ENCODE assay signal across 13 cellular contexts in genomic region chr11:9747816-9748215, GRCh38.
DNase-seq lines count a peak whose midpoint lies in the region; ATAC-seq, FAIRE-seq and TF ChIP-seq lines count a peak whose summit lies in the region.
"Had no signal": no experiment of that assay in that cellular context is flagged by ENCODE, and none has a peak within 500 bp of the region (broad histone marks: within the 10 kb centered on the region; RNA-seq: fewer than 3 reads in every experiment).

No MANE protein-coding gene starts in this region.

- H3K9me3 Mint-ChIP-seq in nephron progenitor cell = peaks cover 4% of the 10 kb centered on the region
- H3K9me3 Mint-ChIP-seq in activated naive CD4-positive, alpha-beta T cell treated with anti-CD3 and anti-CD28 coated beads for 36 hours = no peaks in the 10 kb centered on the region
- H3K9me3 Mint-ChIP-seq: activated CD4-positive, alpha-beta memory T cell treated with anti-CD3 and anti-CD28 coated beads for 36 hours; natural killer cell treated with Interleukin-12 subunit alpha and Interleukin-12 subunit beta and Interleukin-15 and Interleukin-18, amount 100 ng/mL, for 72 hours had no signal

- DNase-seq in DMS 273 (lab: John Stamatoyannopoulos, UW; ENCODE audit: unreplicated experiment) (peak; percentile 9), DMS 273 treated with DMSO at 0.1 percent for 48 hours (lab: John Stamatoyannopoulos, UW) (no peak), K562 (ENCODE audit: extremely low read depth in 1 of 4, low spot score in 3 of 4) (no peak), nephron progenitor cell (no peak), vagina (ENCODE audit: extremely low spot score in 2 of 2) (no peak), RKO (ENCODE audit: low spot score) (no peak), pancreas (no peak)
- DNase-seq in activated naive CD4-positive, alpha-beta T cell treated with anti-CD3 and anti-CD28 coated beads for 36 hours = no peak
- DNase-seq: cerebellar nuclear complex, NCI-H187 treated with DMSO at 0.1 percent for 48 hours had no signal

- H4K20me1 ChIP-seq in K562 (replicated peaks; ENCODE audit: control insufficient read depth, insufficient read depth, low read length) = no peaks in the 10 kb centered on the region

- H3K9ac ChIP-seq in K562 (ENCODE audit: insufficient read depth in 1 of 2, low read depth in 2 of 2, low read length in 2 of 2) = no peak overlapping the region

- POLR2A ChIA-PET in K562 (lab: Yijun Ruan, JAX) = interaction anchor here (0.6 to 1.7 kb wide), 6 partner anchors 10 to 287 kb away, joined by 3 to 6 read pairs (median 3); partner anchors contain the start of gene ZNF143

- H3K27me3 Mint-ChIP-seq in nephron progenitor cell (ENCODE audit: low read depth, poor library complexity) = no peaks in the 10 kb centered on the region
- no peaks in the 10 kb centered on the region for H3K27me3 Mint-ChIP-seq in activated naive CD4-positive, alpha-beta T cell treated with anti-CD3 and anti-CD28 coated beads for 36 hours (ENCODE audit: low read depth)
- H3K27me3 Mint-ChIP-seq: activated CD4-positive, alpha-beta memory T cell treated with anti-CD3 and anti-CD28 coated beads for 36 hours; natural killer cell treated with Interleukin-12 subunit alpha and Interleukin-12 subunit beta and Interleukin-15 and Interleukin-18, amount 100 ng/mL, for 72 hours had no signal

- no peak overlapping the region for H3K4me3 Mint-ChIP-seq in nephron progenitor cell
- no peak overlapping the region for H3K4me3 Mint-ChIP-seq in activated naive CD4-positive, alpha-beta T cell treated with anti-CD3 and anti-CD28 coated beads for 36 hours
- H3K4me3 Mint-ChIP-seq: activated CD4-positive, alpha-beta memory T cell treated with anti-CD3 and anti-CD28 coated beads for 36 hours; natural killer cell treated with Interleukin-12 subunit alpha and Interleukin-12 subunit beta and Interleukin-15 and Interleukin-18, amount 100 ng/mL, for 72 hours had no signal

- H3K27ac ChIP-seq in K562 (ENCODE audit: extremely low read depth, low read depth, low read length) (no peak overlapping the region), vagina (peak overlapping the region; percentile 7), pancreas (no peak overlapping the region)
- H3K27ac ChIP-seq: 22Rv1 had no signal

- H3K4me3 ChIP-seq in K562 (no peak overlapping the region), vagina (no peak overlapping the region), pancreas (no peak overlapping the region)

- no peak overlapping the region for H3K4me2 ChIP-seq in K562 (ENCODE audit: insufficient read depth, low read length)

- H3K4me1 ChIP-seq in K562 (replicated peaks in 1 of 2; ENCODE audit: control insufficient read depth in 2 of 2, insufficient read depth in 2 of 2, low read length in 2 of 2) = peaks cover 0 to 4% of the 10 kb centered on the region in 2 experiments; a peak in 3 of 5 replicates
- no peaks in the 10 kb centered on the region for H3K4me1 ChIP-seq in vagina
- no peaks in the 10 kb centered on the region for H3K4me1 ChIP-seq in pancreas

- H3K36me3 ChIP-seq in K562 (ENCODE audit: control insufficient read depth, insufficient read depth, low read length) (no peaks in the 10 kb centered on the region), vagina (peaks cover 0 to 24% of the 10 kb centered on the region in 2 donors), pancreas (peaks cover 0 to 6% (median 0%) of the 10 kb centered on the region in 3 donors)

- no peaks in the 10 kb centered on the region for H3K79me2 ChIP-seq in K562 (ENCODE audit: control insufficient read depth, insufficient read depth, low read length)

- no peak for TF ChIP-seq EP300 in K562 (IDR thresholded peaks at IDR 0.05; ENCODE audit: low read length)

- TF ChIP-seq CTCF in K562 (IDR thresholded peaks at IDR 0.05 in 2 of 3, conservative IDR thresholded peaks at IDR 0.05 in 1 of 3; ENCODE audit: insufficient read depth in 2 of 3, low read depth in 1 of 3, low read length in 3 of 3) (no peak), nephron progenitor cell (IDR thresholded peaks at IDR 0.05) (no peak), vagina (IDR thresholded peaks at IDR 0.05) (no peak), pancreas (IDR thresholded peaks at IDR 0.05) (no peak)

- H2AFZ ChIP-seq in K562 (ENCODE audit: low read depth, low read length) = 0 out of 2 replicates have a peak overlapping the region, but pooled peaks have one; percentile 52

- ATAC-seq in K562 (no peak), pancreas (no peak)

- intact Hi-C loops in K562 (cut with micrococcal nuclease) = loop anchor here (1.0 kb wide), 2 partner anchors 134 to 213 kb away; no protein-coding TSS in a partner anchor
- intact Hi-C loops in vagina (cut with DNase I) = no loop called here
- intact Hi-C loops in pancreas (cut with DNase I) = loop anchor here in 1 of 3 donors (5.0 kb wide), 1 partner anchor 136 kb away; no protein-coding TSS in a partner anchor
- intact Hi-C loops in activated naive CD4-positive, alpha-beta T cell treated with anti-CD3 and anti-CD28 coated beads for 36 hours (cut with micrococcal nuclease) = loop anchor here (1.0 kb wide), 2 partner anchors 134 to 213 kb away; no protein-coding TSS in a partner anchor

- 67% methylated on average over 5 of the region's 5 CpGs for WGBS in K562 (ENCODE audit: insufficient coverage, low coverage, missing lambda C conversion rate)
- WGBS in pancreas, 2 donors = 84 to 85% methylated on average over 5 of the region's 5 CpGs

- no peaks in the 10 kb centered on the region for H3K27me3 ChIP-seq in K562 (ENCODE audit: control insufficient read depth in 2 of 2, insufficient read depth in 2 of 2, low read length in 2 of 2)
- H3K27me3 ChIP-seq in vagina = no peaks in the 10 kb centered on the region
- no peaks in the 10 kb centered on the region for H3K27me3 ChIP-seq in pancreas

- H3K9me3 ChIP-seq in K562 (replicated peaks; ENCODE audit: control insufficient read depth, insufficient read depth, low read depth, low read length) (no peaks in the 10 kb centered on the region), vagina (no peaks in the 10 kb centered on the region), pancreas (no peaks in the 10 kb centered on the region)

- FAIRE-seq in K562 (lab: Jason Lieb, UNC) (no peak), pancreas (lab: Jason Lieb, UNC) (no peak)

- in situ Hi-C loops in K562 (cut with MboI) = loop anchor here (5.0 kb wide), 1 partner anchor 211 kb away; no protein-coding TSS in a partner anchor

- TF ChIP-seq POLR2A in K562 (conservative IDR thresholded peaks at IDR 0.05) = no peak
- TF ChIP-seq POLR2A in vagina (IDR thresholded peaks at IDR 0.05) = no peak

- CTCF ChIA-PET in K562 (lab: Yijun Ruan, JAX; ENCODE audit: low intra/inter-chr PET ratio) = interaction anchor here (1.6 kb wide), 1 partner anchor 134 kb away, joined by 16 read pairs; no protein-coding TSS in a partner anchor
- CTCF ChIA-PET in activated naive CD4-positive, alpha-beta T cell treated with anti-CD3 and anti-CD28 coated beads for 36 hours (lab: Charles Lee) = interaction anchor here (0.6 to 7.2 kb wide), 18 partner anchors 11 to 619 kb away, joined by 3 to 92 read pairs (median 6); partner anchors contain the start of gene WEE1

- peaks cover 49% of the 10 kb centered on the region for H3K36me3 Mint-ChIP-seq in nephron progenitor cell (ENCODE audit: low read depth)
- H3K36me3 Mint-ChIP-seq in activated naive CD4-positive, alpha-beta T cell treated with anti-CD3 and anti-CD28 coated beads for 36 hours (ENCODE audit: low read depth) = no peaks in the 10 kb centered on the region
- H3K36me3 Mint-ChIP-seq: activated CD4-positive, alpha-beta memory T cell treated with anti-CD3 and anti-CD28 coated beads for 36 hours; natural killer cell treated with Interleukin-12 subunit alpha and Interleukin-12 subunit beta and Interleukin-15 and Interleukin-18, amount 100 ng/mL, for 72 hours had no signal

- no peaks in the 10 kb centered on the region for H3K4me1 Mint-ChIP-seq in nephron progenitor cell
- peaks cover 3% of the 10 kb centered on the region for H3K4me1 Mint-ChIP-seq in activated naive CD4-positive, alpha-beta T cell treated with anti-CD3 and anti-CD28 coated beads for 36 hours (ENCODE audit: low read depth)

- no peaks in the 10 kb centered on the region for H3K9me1 ChIP-seq in K562 (ENCODE audit: control insufficient read depth, insufficient read depth, low read length)

- no peak for TF ChIP-seq RAD21 in K562 (CRISPR knock-in tag; conservative IDR thresholded peaks at IDR 0.05 in 1 of 2, IDR thresholded peaks at IDR 0.05 in 1 of 2)

- BruUV-seq in K562 (replicated peaks; lab: Mats Ljungman, UMichigan) = no TSS peak

- peak overlapping the region; percentile 65 for H3K27ac Mint-ChIP-seq in nephron progenitor cell
- H3K27ac Mint-ChIP-seq in activated naive CD4-positive, alpha-beta T cell treated with anti-CD3 and anti-CD28 coated beads for 36 hours = no peak overlapping the region
- H3K27ac Mint-ChIP-seq: activated CD4-positive, alpha-beta memory T cell treated with anti-CD3 and anti-CD28 coated beads for 36 hours; natural killer cell treated with Interleukin-12 subunit alpha and Interleukin-12 subunit beta and Interleukin-15 and Interleukin-18, amount 100 ng/mL, for 72 hours had no signal

TF ChIP-seq in K562, 482 proteins besides CTCF, POLR2A, EP300 and RAD21 (continues in another document):
- TF ChIP-seq TAF7 (tag; IDR thresholded peaks at IDR 0.05) (no peak), PKNOX1 (IDR thresholded peaks at IDR 0.05) (no peak), RBM15 (IDR thresholded peaks at IDR 0.05; ENCODE audit: insufficient read depth, low read length) (no peak), JUND (IDR thresholded peaks at IDR 0.05; ENCODE audit: borderline replicate concordance, low read depth, low read length) (no peak), JUND (tag; IDR thresholded peaks at IDR 0.05; ENCODE audit: borderline replicate concordance, low read depth, low read length) (no peak), ZNF76 (CRISPR knock-in tag; IDR thresholded peaks at IDR 0.05; ENCODE audit: borderline replicate concordance) (no peak), TCF15 (CRISPR knock-in tag; IDR thresholded peaks at IDR 0.05) (no peak), NFIC (IDR thresholded peaks at IDR 0.05) (no peak), KLF1 (tag; IDR thresholded peaks at IDR 0.05) (no peak), MBD2 (IDR thresholded peaks at IDR 0.05; ENCODE audit: borderline replicate concordance, low read depth) (no peak), POLR2H (tag; IDR thresholded peaks at IDR 0.05; ENCODE audit: low read depth) (no peak)
